20 cellular contexts compared by ENCODE assay signal in genomic region chr19:29417048-29417447, GRCh38.
"Had no signal": no experiment of that assay in that cellular context is flagged by ENCODE, and none has a peak within 500 bp of the region (broad histone marks: within the 10 kb centered on the region; RNA-seq: fewer than 3 reads in every experiment).

No MANE protein-coding gene starts in this region.

- H3K36me3 ChIP-seq: heart right ventricle, neutrophil, ovary, right atrium auricular region, stomach, thoracic aorta, transverse colon had no signal

- DNase-seq: cortex of kidney; dorsolateral prefrontal cortex; effector CD8-positive, alpha-beta T cell; heart right ventricle; hypothalamus; islet precursor cell; mammary epithelial cell; naive thymus-derived CD4-positive, alpha-beta T cell; nephron progenitor cell; ovary; small intestine; stimulated activated CD4-positive, alpha-beta T cell treated with anti-CD3 and anti-CD28 coated beads, Interleukin-12 subunit alpha, Interleukin-12 subunit beta, amount 100 ng/mL, for 4 hours; stimulated activated naive CD4-positive, alpha-beta T cell; stomach; substantia nigra; transverse colon had no signal

- H3K9me3 ChIP-seq: heart right ventricle, neutrophil, ovary, right atrium auricular region, stomach, thoracic aorta, transverse colon had no signal

- ATAC-seq: heart right ventricle; left lobe of liver; naive thymus-derived CD4-positive, alpha-beta T cell had no signal

- H3K36me3 Mint-ChIP-seq: naive thymus-derived CD4-positive, alpha-beta T cell had no signal

- H3K27ac ChIP-seq: dorsolateral prefrontal cortex, heart right ventricle, neutrophil, ovary, right atrium auricular region, stomach, thoracic aorta, transverse colon had no signal

- H3K4me3 ChIP-seq: dorsolateral prefrontal cortex, heart right ventricle, ovary, right atrium auricular region, stomach, thoracic aorta, transverse colon had no signal

- H3K27me3 ChIP-seq: dorsolateral prefrontal cortex, neutrophil, ovary, right atrium auricular region, transverse colon had no signal

- H3K4me1 ChIP-seq: heart right ventricle, right atrium auricular region, stomach, transverse colon had no signal

- H3K27ac Mint-ChIP-seq: naive thymus-derived CD4-positive, alpha-beta T cell; nephron progenitor cell had no signal

- H3K9me3 Mint-ChIP-seq: nephron progenitor cell had no signal

- H3K4me3 Mint-ChIP-seq: naive thymus-derived CD4-positive, alpha-beta T cell; nephron progenitor cell had no signal
